ENCODE assay signal across 17 cellular contexts in the genomic region with DNA sequence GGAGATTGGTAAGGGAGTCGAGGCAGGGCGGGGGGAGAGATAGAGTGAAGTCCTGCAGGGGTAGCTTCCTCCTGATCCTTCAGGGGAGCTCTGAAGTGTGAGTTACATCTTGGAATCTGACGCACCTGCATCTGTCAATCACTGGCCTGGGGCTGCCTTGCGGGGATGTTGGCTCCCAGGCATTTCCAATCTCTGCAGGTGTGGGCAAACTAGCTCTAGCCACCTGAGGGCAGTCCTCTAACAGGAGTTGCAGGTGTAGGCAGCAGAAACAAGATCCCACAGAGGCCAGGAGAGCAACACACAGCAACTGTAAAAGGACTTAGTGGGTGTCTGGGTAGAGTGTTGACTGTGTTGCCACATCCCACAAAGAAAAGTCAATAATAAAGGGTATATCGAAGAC.
DNase-seq lines count a peak whose midpoint lies in the region; ATAC-seq, FAIRE-seq and TF ChIP-seq lines count a peak whose summit lies in the region.
"Had no signal": no experiment of that assay in that cellular context is flagged by ENCODE, and none has a peak within 500 bp of the region (broad histone marks: within the 10 kb centered on the region; RNA-seq: fewer than 3 reads in every experiment).

No MANE protein-coding gene starts in this region.

- no peaks in the 10 kb centered on the region for H3K36me3 Mint-ChIP-seq in progenitor cell of endocrine pancreas (ENCODE audit: insufficient read depth)
- H3K36me3 Mint-ChIP-seq: CD8-positive, alpha-beta T cell had no signal

- peaks cover 42% of the 10 kb centered on the region for H3K27me3 Mint-ChIP-seq in progenitor cell of endocrine pancreas

- no peak overlapping the region for H3K4me3 ChIP-seq in H1 (ENCODE audit: extremely low read depth in 1 of 4, insufficient read depth in 2 of 4, low read depth in 3 of 4, low read length in 4 of 4)
- H3K4me3 ChIP-seq: SK-N-MC, skin epidermis, uterus had no signal

- H4K5ac ChIP-seq in H1 (ENCODE audit: insufficient read length, low read depth, low read length), result no peak overlapping the region

- H3K9me3 ChIP-seq in H1 (ENCODE audit: insufficient read depth in 2 of 2, low read depth in 1 of 2, low read length in 1 of 2), result no peaks in the 10 kb centered on the region
- H3K9me3 ChIP-seq: uterus had no signal

- no peak overlapping the region for H3K4me2 ChIP-seq in H1 (ENCODE audit: insufficient read depth in 1 of 2, low read depth in 2 of 2, low read length in 2 of 2)

- H2BK5ac ChIP-seq in H1 (ENCODE audit: low read depth, low read length), result no peak overlapping the region

- H2BK12ac ChIP-seq in H1 (ENCODE audit: low read depth, low read length), result no peak overlapping the region

- H3K27ac ChIP-seq in H1 (ENCODE audit: low read depth, low read length), result no peak overlapping the region
- H3K27ac ChIP-seq: SK-N-MC, skin epidermis, uterus had no signal

- no peaks in the 10 kb centered on the region for H3K9me3 Mint-ChIP-seq in progenitor cell of endocrine pancreas (ENCODE audit: low read depth)
- H3K9me3 Mint-ChIP-seq: CD8-positive, alpha-beta T cell had no signal

- H3K27me3 ChIP-seq in H1 (replicated peaks in 1 of 4; ENCODE audit: control insufficient read depth in 3 of 4, extremely low read depth in 1 of 4, insufficient read depth in 3 of 4, low read length in 3 of 4), result no peaks in the 10 kb centered on the region
- H3K27me3 ChIP-seq: uterus had no signal

- peak; percentile 92 to 93 for TF ChIP-seq RAD21 in H1 (IDR thresholded peaks at IDR 0.05 in 1 of 2, conservative IDR thresholded peaks at IDR 0.05 in 1 of 2; ENCODE audit: low read depth in 2 of 2, low read length in 2 of 2)

- no peaks in the 10 kb centered on the region for H3K79me1 ChIP-seq in H1 (ENCODE audit: low read depth, low read length)

- no peaks in the 10 kb centered on the region for H3K36me3 ChIP-seq in H1 (ENCODE audit: control insufficient read depth in 2 of 4, insufficient read depth in 4 of 4, low read length in 3 of 4)
- H3K36me3 ChIP-seq: uterus had no signal

- no peaks in the 10 kb centered on the region for H3K23me2 ChIP-seq in H1 (ENCODE audit: low read depth, low read length)

- H3K79me2 ChIP-seq in H1 (ENCODE audit: control insufficient read depth in 1 of 2, insufficient read depth in 2 of 2, low read length in 2 of 2), result no peaks in the 10 kb centered on the region

- H3K14ac ChIP-seq in H1 (ENCODE audit: insufficient read length), result no peak overlapping the region

- DNase-seq in NCI-H345 (lab: John Stamatoyannopoulos, UW) (peak; percentile 8), NCI-H345 treated with DMSO at 0.1 percent for 48 hours (lab: John Stamatoyannopoulos, UW; ENCODE audit: unreplicated experiment) (no peak), NCI-H748 (lab: John Stamatoyannopoulos, UW; ENCODE audit: unreplicated experiment) (peak; percentile 35), H1 (ENCODE audit: low read depth in 1 of 2, low spot score in 2 of 2) (no peak), progenitor cell of endocrine pancreas (ENCODE audit: low spot score, unreplicated experiment) (no peak), NCI-H1105 treated with DMSO at 0.1 percent for 48 hours (lab: John Stamatoyannopoulos, UW) (no peak), NCI-H82 treated with DMSO at 0.1 percent for 48 hours (lab: John Stamatoyannopoulos, UW; ENCODE audit: unreplicated experiment) (no peak)
- DNase-seq: CD8-positive, alpha-beta T cell; IMR-90; NCI-H1436; nucleus accumbens; stimulated activated naive CD4-positive, alpha-beta T cell treated with Interleukin-2 at 50 U/mL for 16 hours; uterus had no signal

- WGBS in H1 (ENCODE audit: extremely low coverage in 1 of 2, insufficient coverage in 1 of 2, insufficient read length in 1 of 2, insufficient replicate concordance in 2 of 2, low coverage in 1 of 2, low lambda C conversion rate in 2 of 2, missing lambda C conversion rate in 1 of 2), 2 experiments, result 75% methylated on average over 5 of the region's 5 CpGs; no CpG with 5 or more reads in 1 of the 2 experiments

- CTCF ChIA-PET in H1 (lab: Charles Lee; ENCODE audit: partially characterized antibody), result interaction anchor here (0.6 to 3.1 kb wide), 10 partner anchors 8 to 649 kb away, joined by 3 to 10 read pairs (median 3); no protein-coding TSS in a partner anchor

- H3K27ac Mint-ChIP-seq in progenitor cell of endocrine pancreas, result no peak overlapping the region
- H3K27ac Mint-ChIP-seq: CD8-positive, alpha-beta T cell had no signal

- H3K4ac ChIP-seq in H1 (replicated peaks; ENCODE audit: insufficient read length, low read depth, low read length), result no peak overlapping the region

- no peak overlapping the region for H4K8ac ChIP-seq in H1 (ENCODE audit: extremely low read depth, insufficient read depth, low read length)

- no peak overlapping the region for H2BK120ac ChIP-seq in H1 (replicated peaks; ENCODE audit: low read depth, low read length)

- TF ChIP-seq EP300 in H1 (IDR thresholded peaks at IDR 0.05; ENCODE audit: borderline replicate concordance in 1 of 2, low read depth in 2 of 2, low read length in 2 of 2), result no peak

- peak; percentile 71 for FAIRE-seq in H1 (lab: Jason Lieb, UNC)
- FAIRE-seq: G401.6 had no signal

- TF ChIP-seq POLR2A in H1 (IDR thresholded peaks at IDR 0.05; ENCODE audit: control extremely low read depth in 1 of 2, low read depth in 2 of 2, low read length in 2 of 2), result no peak

- no peak overlapping the region for H2AFZ ChIP-seq in H1 (ENCODE audit: low read length)

- peak; percentile 60 to 74 (median 72) for TF ChIP-seq CTCF in H1 (IDR thresholded peaks at IDR 0.05; ENCODE audit: control extremely low read depth in 1 of 3, insufficient read depth in 1 of 3, low read depth in 1 of 3, low read length in 3 of 3)
- TF ChIP-seq CTCF in progenitor cell of endocrine pancreas (IDR thresholded peaks at IDR 0.05; ENCODE audit: unreplicated experiment), result peak; percentile 18

- no peak overlapping the region for H4K91ac ChIP-seq in H1 (replicated peaks; ENCODE audit: insufficient read length, low read length)

- H3K56ac ChIP-seq in H1 (replicated peaks; ENCODE audit: insufficient read length, low read depth, low read length), result no peak overlapping the region

- H3K4me1 ChIP-seq in H1 (replicated peaks in 1 of 4; ENCODE audit: control insufficient read depth in 3 of 4, insufficient read depth in 4 of 4, low read length in 3 of 4), result peaks cover 0 to 14% (median 6%) of the 10 kb centered on the region in 4 experiments; a peak in 6 of 7 replicates
- H3K4me1 ChIP-seq: uterus had no signal

- H3K4me3 Mint-ChIP-seq in progenitor cell of endocrine pancreas (ENCODE audit: low read depth), result no peak overlapping the region
- H3K4me3 Mint-ChIP-seq: CD8-positive, alpha-beta T cell had no signal

- H2BK15ac ChIP-seq in H1 (ENCODE audit: low read length), result no peak overlapping the region

- H3K4me1 Mint-ChIP-seq in progenitor cell of endocrine pancreas (ENCODE audit: low read depth), result peaks cover 13% of the 10 kb centered on the region

- no peak overlapping the region for H3K9ac ChIP-seq in H1 (replicated peaks in 1 of 4; ENCODE audit: extremely low read depth in 1 of 4, low read depth in 3 of 4, low read length in 3 of 4)

- H4K20me1 ChIP-seq in H1 (replicated peaks in 1 of 2; ENCODE audit: control insufficient read depth in 1 of 2, insufficient read depth in 2 of 2, low read length in 2 of 2), result no peaks in the 10 kb centered on the region

- H3K23ac ChIP-seq in H1 (ENCODE audit: insufficient read length), result no peak overlapping the region

- no peak overlapping the region for H3K18ac ChIP-seq in H1 (ENCODE audit: extremely low read depth, low read length)

- H2AK5ac ChIP-seq in H1 (ENCODE audit: low read depth, low read length), result no peak overlapping the region

- POLR2A ChIA-PET in H1 (lab: Charles Lee; ENCODE audit: partially characterized antibody), result no interaction called here

- no peak for ATAC-seq in HG02678 (IDR thresholded peaks at IDR 0.05; ENCODE audit: unreplicated experiment)
- ATAC-seq: CD8-positive, alpha-beta T cell had no signal

- H2BK20ac ChIP-seq in H1 (ENCODE audit: low read length), result no peak overlapping the region

TF ChIP-seq in H1, 55 proteins besides CTCF, POLR2A, EP300 and RAD21:
- TF ChIP-seq SIRT6 (IDR thresholded peaks at IDR 0.05; ENCODE audit: low read length), result no peak
- no peak for TF ChIP-seq BCL11A (IDR thresholded peaks at IDR 0.05; ENCODE audit: low read depth in 2 of 2, low read length in 2 of 2)
- no peak for TF ChIP-seq POLR2AphosphoS5 (IDR thresholded peaks at IDR 0.05; ENCODE audit: low read depth, low read length)
- no peak for TF ChIP-seq EGR1 (IDR thresholded peaks at IDR 0.05; ENCODE audit: borderline replicate concordance, low read depth, low read length)
- TF ChIP-seq JUN (IDR thresholded peaks at IDR 0.05; ENCODE audit: low read depth, low read length), result no peak
- no peak for TF ChIP-seq CEBPB (IDR thresholded peaks at IDR 0.05; ENCODE audit: low read depth, low read length)
- TF ChIP-seq SP4 (IDR thresholded peaks at IDR 0.05; ENCODE audit: low read length), result no peak
- TF ChIP-seq NRF1 (IDR thresholded peaks at IDR 0.05; ENCODE audit: low read depth, low read length), result no peak
- TF ChIP-seq BRCA1 (IDR thresholded peaks at IDR 0.05; ENCODE audit: low read depth, low read length), result no peak
- TF ChIP-seq KDM1A (IDR thresholded peaks at IDR 0.05; ENCODE audit: borderline replicate concordance, low read length), result no peak
- TF ChIP-seq SP1 (IDR thresholded peaks at IDR 0.05; ENCODE audit: low read depth, low read length), result no peak
- TF ChIP-seq KDM4A (IDR thresholded peaks at IDR 0.05; ENCODE audit: low read depth, low read length, severe bottlenecking), result no peak
- TF ChIP-seq MAX (IDR thresholded peaks at IDR 0.05), result no peak
- no peak for TF ChIP-seq SAP30 (IDR thresholded peaks at IDR 0.05; ENCODE audit: insufficient read depth, insufficient replicate concordance, low read length)
- no peak for TF ChIP-seq SIX5 (IDR thresholded peaks at IDR 0.05; ENCODE audit: low read depth, low read length)
- no peak for TF ChIP-seq HDAC2 (IDR thresholded peaks at IDR 0.05; ENCODE audit: borderline replicate concordance in 1 of 2, low read depth in 2 of 2, low read length in 2 of 2)

Comparison
In these comparisons a context has a peak if more than half of its experiments do, and no peak if none do; other contexts are left out.
1. DNase-seq: peak in NCI-H345 (single experiment) and NCI-H748 (single experiment); none in NCI-H345 treated with DMSO at 0.1 percent for 48 hours (single experiment), H1 (0 of 2), progenitor cell of endocrine pancreas (single experiment), NCI-H1105 treated with DMSO at 0.1 percent for 48 hours (single experiment) and NCI-H82 treated with DMSO at 0.1 percent for 48 hours (single experiment).